Comparison of ENCODE assay signal across 13 cellular contexts in genomic region chr4:17232575-17233253, GRCh38.
DNase-seq lines count a peak whose midpoint lies in the region; ATAC-seq and TF ChIP-seq lines count a peak whose summit lies in the region.
"Had no signal": no experiment of that assay in that cellular context is flagged by ENCODE, and none has a peak within 500 bp of the region (broad histone marks: within the 10 kb centered on the region; RNA-seq: fewer than 3 reads in every experiment).

No MANE protein-coding gene starts in this region.

- no peaks in the 10 kb centered on the region for H3K4me1 ChIP-seq in mammary epithelial cell (ENCODE audit: insufficient read depth, low read length)
- peaks cover 5% of the 10 kb centered on the region in 2 donors for H3K4me1 ChIP-seq in aorta (ENCODE audit: control insufficient read depth in 1 of 2, insufficient read depth in 2 of 2, low read length in 2 of 2)
- H3K4me1 ChIP-seq: breast epithelium had no signal

- TF ChIP-seq CTCF in MCF 10A (IDR thresholded peaks at IDR 0.05; ENCODE audit: unreplicated experiment) (no peak), mammary epithelial cell (conservative IDR thresholded peaks at IDR 0.05 in 1 of 2, IDR thresholded peaks at IDR 0.05 in 1 of 2; ENCODE audit: extremely low read depth in 1 of 2, insufficient read depth in 1 of 2, low read depth in 1 of 2, low read length in 2 of 2) (no peak), choroid plexus epithelial cell (conservative IDR thresholded peaks at IDR 0.05; ENCODE audit: low read depth, low read length) (no peak)

- no peak overlapping the region for H3K9ac ChIP-seq in mammary epithelial cell (ENCODE audit: insufficient read depth, low read length)

- no peaks in the 10 kb centered on the region for H3K9me3 ChIP-seq in mammary epithelial cell (replicated peaks; ENCODE audit: insufficient read depth, low read length)
- H3K9me3 ChIP-seq in aorta (ENCODE audit: control insufficient read depth, low read length) = no peaks in the 10 kb centered on the region
- H3K9me3 ChIP-seq: breast epithelium had no signal

- no peaks in the 10 kb centered on the region for H3K9me3 Mint-ChIP-seq in MCF 10A (ENCODE audit: unreplicated experiment)
- H3K9me3 Mint-ChIP-seq in activated CD4-positive, alpha-beta memory T cell treated with anti-CD3 and anti-CD28 coated beads for 36 hours = no peaks in the 10 kb centered on the region
- H3K9me3 Mint-ChIP-seq: stimulated activated naive CD8-positive, alpha-beta T cell treated with anti-CD3 and anti-CD28 coated beads, Interleukin-15, Interleukin-2, amounts not matched to agents 100 ng/mL and 50 ng/mL, for 24 hours had no signal

- 54% methylated on average over 3 of the region's 3 CpGs for WGBS in mammary epithelial cell (ENCODE audit: low coverage, missing lambda C conversion rate)
- WGBS in aorta, 2 donors = 25 to 29% methylated on average over 3 of the region's 3 CpGs

- H3K27ac Mint-ChIP-seq in MCF 10A (ENCODE audit: low read depth, unreplicated experiment) = no peak overlapping the region
- no peak overlapping the region for H3K27ac Mint-ChIP-seq in activated CD4-positive, alpha-beta memory T cell treated with anti-CD3 and anti-CD28 coated beads for 36 hours
- H3K27ac Mint-ChIP-seq: stimulated activated naive CD8-positive, alpha-beta T cell treated with anti-CD3 and anti-CD28 coated beads, Interleukin-15, Interleukin-2, amounts not matched to agents 100 ng/mL and 50 ng/mL, for 24 hours had no signal

- H3K36me3 Mint-ChIP-seq in MCF 10A (ENCODE audit: insufficient read depth, unreplicated experiment) = no peaks in the 10 kb centered on the region
- no peaks in the 10 kb centered on the region for H3K36me3 Mint-ChIP-seq in activated CD4-positive, alpha-beta memory T cell treated with anti-CD3 and anti-CD28 coated beads for 36 hours

- intact Hi-C loops in MCF 10A (cut with micrococcal nuclease) = no loop called here
- intact Hi-C loops in mammary epithelial cell (cut with micrococcal nuclease) = no loop called here
- intact Hi-C loops in aorta (cut with DNase I) = no loop called here
- intact Hi-C loops in activated CD4-positive, alpha-beta memory T cell treated with anti-CD3 and anti-CD28 coated beads for 36 hours (cut with micrococcal nuclease) = no loop called here

- no peak overlapping the region for H3K4me3 Mint-ChIP-seq in MCF 10A (ENCODE audit: unreplicated experiment)
- H3K4me3 Mint-ChIP-seq in activated CD4-positive, alpha-beta memory T cell treated with anti-CD3 and anti-CD28 coated beads for 36 hours = no peak overlapping the region
- H3K4me3 Mint-ChIP-seq: stimulated activated naive CD8-positive, alpha-beta T cell treated with anti-CD3 and anti-CD28 coated beads, Interleukin-15, Interleukin-2, amounts not matched to agents 100 ng/mL and 50 ng/mL, for 24 hours had no signal

- H3K36me3 ChIP-seq in mammary epithelial cell (ENCODE audit: insufficient read depth, low read length) = no peaks in the 10 kb centered on the region
- H3K36me3 ChIP-seq in aorta (ENCODE audit: control insufficient read depth in 1 of 2, insufficient read depth in 2 of 2, low read length in 1 of 2) = no peaks in the 10 kb centered on the region
- H3K36me3 ChIP-seq: breast epithelium had no signal

- no peak overlapping the region for H3K27ac ChIP-seq in mammary epithelial cell (ENCODE audit: insufficient read depth, low read depth, low read length)
- H3K27ac ChIP-seq in aorta (ENCODE audit: low read depth in 1 of 2, low read length in 2 of 2) = peak overlapping the region; percentile 7 to 89
- H3K27ac ChIP-seq: breast epithelium had no signal

- DNase-seq in MCF 10A (ENCODE audit: unreplicated experiment) (peak; percentile 30), mammary epithelial cell (no peak), choroid plexus epithelial cell (ENCODE audit: low read depth) (peak; percentile 81), medulla oblongata (ENCODE audit: extremely low spot score) (peak; percentile 60), aorta (no peak), NCI-H1048 (lab: John Stamatoyannopoulos, UW) (no peak), DMS53 treated with DMSO at 0.1 percent for 48 hours (lab: John Stamatoyannopoulos, UW; ENCODE audit: unreplicated experiment) (no peak)
- no peak for DNase-seq in activated CD4-positive, alpha-beta memory T cell treated with anti-CD3 and anti-CD28 coated beads for 36 hours
- DNase-seq: ACHN; activated CD4-positive, alpha-beta T cell treated with anti-CD3 and anti-CD28 coated beads, Interleukin-2, amount 50 U/mL, for 48 hours had no signal

- POLR2A ChIA-PET in MCF 10A (lab: Yijun Ruan, JAX) = no interaction called here
- POLR2A ChIA-PET in activated CD4-positive, alpha-beta memory T cell treated with anti-CD3 and anti-CD28 coated beads for 36 hours (lab: Charles Lee) = no interaction called here

- peak; percentile 90 for ATAC-seq in aorta (ENCODE audit: low FRiP score)
- ATAC-seq: Panc1 had no signal

- BruUV-seq in MCF 10A (replicated peaks; lab: Mats Ljungman, UMichigan) (no TSS peak), mammary epithelial cell (replicated peaks; lab: Mats Ljungman, UMichigan) (no TSS peak)

- no peak overlapping the region for H2AFZ ChIP-seq in mammary epithelial cell (ENCODE audit: low read depth, low read length)

- CTCF ChIA-PET in MCF 10A (lab: Yijun Ruan, JAX) (interaction anchor here (0.6 to 1.2 kb wide), 3 partner anchors 104 to 426 kb away, joined by 3 read pairs; no protein-coding TSS in a partner anchor), mammary epithelial cell (lab: Charles Lee; ENCODE audit: low non-redundant PET) (no interaction called here)
- CTCF ChIA-PET in activated CD4-positive, alpha-beta memory T cell treated with anti-CD3 and anti-CD28 coated beads for 36 hours (lab: Charles Lee) = no interaction called here

- no peaks in the 10 kb centered on the region for H3K27me3 ChIP-seq in mammary epithelial cell (ENCODE audit: insufficient read depth, low read length)
- H3K27me3 ChIP-seq in aorta (ENCODE audit: control insufficient read depth in 1 of 2, insufficient read depth in 2 of 2, low read length in 1 of 2) = no peaks in the 10 kb centered on the region
- H3K27me3 ChIP-seq: breast epithelium had no signal

- dilution Hi-C loops in mammary epithelial cell (cut with HindIII; ENCODE audit: low sequenced_read_pairs) = loop anchor here (5.0 kb wide), 1 partner anchor 40 kb away; no protein-coding TSS in a partner anchor

- H3K4me2 ChIP-seq in mammary epithelial cell (ENCODE audit: insufficient read depth, low read depth, low read length) = no peak overlapping the region

- H3K4me1 Mint-ChIP-seq in MCF 10A (ENCODE audit: insufficient read depth, unreplicated experiment) = peaks cover 19% of the 10 kb centered on the region
- no peaks in the 10 kb centered on the region for H3K4me1 Mint-ChIP-seq in activated CD4-positive, alpha-beta memory T cell treated with anti-CD3 and anti-CD28 coated beads for 36 hours (ENCODE audit: low read depth)

- H3K79me2 ChIP-seq in mammary epithelial cell (ENCODE audit: insufficient read depth, low read length) = no peaks in the 10 kb centered on the region

- no peak overlapping the region for H3K4me3 ChIP-seq in mammary epithelial cell (replicated peaks in 1 of 3; ENCODE audit: insufficient read depth in 1 of 3, low read depth in 2 of 3, low read length in 3 of 3)
- H3K4me3 ChIP-seq in choroid plexus epithelial cell (ENCODE audit: low read depth, low read length) = no peak overlapping the region
- no peak overlapping the region for H3K4me3 ChIP-seq in aorta (ENCODE audit: low read length in 2 of 2)
- H3K4me3 ChIP-seq: breast epithelium had no signal

- in situ Hi-C loops in mammary epithelial cell (cut with MboI; ENCODE audit: low sequenced_read_pairs in 2 of 2) = no loop called here

- no peaks in the 10 kb centered on the region for H3K27me3 Mint-ChIP-seq in MCF 10A (ENCODE audit: insufficient read depth, unreplicated experiment)
- peaks cover 9% of the 10 kb centered on the region for H3K27me3 Mint-ChIP-seq in activated CD4-positive, alpha-beta memory T cell treated with anti-CD3 and anti-CD28 coated beads for 36 hours

- no peaks in the 10 kb centered on the region for H4K20me1 ChIP-seq in mammary epithelial cell (ENCODE audit: insufficient read depth, low read length)

Comparison
In these comparisons a context has a peak if more than half of its experiments do, and no peak if none do; other contexts are left out.
1. DNase-seq: peak in MCF 10A (single experiment), choroid plexus epithelial cell (single experiment) and medulla oblongata (single experiment); none in mammary epithelial cell (single experiment), aorta (0 of 2), activated CD4-positive, alpha-beta memory T cell treated with anti-CD3 and anti-CD28 coated beads for 36 hours (single experiment), NCI-H1048 (single experiment) and DMS53 treated with DMSO at 0.1 percent for 48 hours (single experiment).